Comparison of ENCODE assay signal across 33 cellular contexts in the genomic region with DNA sequence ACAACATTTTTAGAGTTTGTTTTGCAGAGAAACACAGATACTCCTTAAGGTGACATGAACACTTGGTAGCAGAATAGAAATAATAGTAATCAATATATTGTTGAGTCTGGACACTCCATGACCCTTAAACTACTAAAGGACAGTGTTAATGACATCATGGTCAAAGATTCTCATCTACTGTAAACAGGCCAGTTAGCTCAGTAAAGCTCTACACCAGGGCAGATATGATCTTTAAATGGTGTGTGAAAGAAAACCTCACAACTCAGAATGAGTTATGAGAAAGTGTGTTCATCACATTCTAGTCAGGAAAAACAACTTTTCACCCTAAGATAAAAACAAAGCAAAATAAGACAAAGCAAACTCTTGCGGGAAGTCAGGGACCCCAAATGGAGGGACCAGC. TPM values are rescaled to one million over a fixed set of nuclear protein-coding genes. Genes with fewer than 3 reads are reported as not detected.
DNase-seq lines count a peak whose midpoint lies in the region; ATAC-seq and TF ChIP-seq lines count a peak whose summit lies in the region.
"Had no signal": no experiment of that assay in that cellular context is flagged by ENCODE, and none has a peak within 500 bp of the region (broad histone marks: within the 10 kb centered on the region; RNA-seq: fewer than 3 reads in every experiment).

No MANE protein-coding gene starts in this region.

- no peak overlapping the region for H2BK15ac ChIP-seq in mesenchymal stem cell (ENCODE audit: low read depth, poor library complexity, severe bottlenecking)

- no peak for TF ChIP-seq CTCF in brain microvascular endothelial cell (IDR thresholded peaks at IDR 0.05; ENCODE audit: low read depth, low read length, missing control alignments)
- no peak for TF ChIP-seq CTCF in type B pancreatic cell (conservative IDR thresholded peaks at IDR 0.05)
- no peak for TF ChIP-seq CTCF in suprapubic skin (IDR thresholded peaks at IDR 0.05)

- no peak overlapping the region for H3K4me3 Mint-ChIP-seq in type B pancreatic cell
- H3K4me3 Mint-ChIP-seq: activated CD4-positive, alpha-beta memory T cell treated with anti-CD3 and anti-CD28 coated beads for 36 hours; activated T-helper 17 cell treated with anti-CD3 and anti-CD28 coated beads, Interleukin-2, amount 50 U/mL, for 72 hours; naive thymus-derived CD4-positive, alpha-beta T cell had no signal

- H3K36me3 Mint-ChIP-seq in type B pancreatic cell = no peaks in the 10 kb centered on the region
- H3K36me3 Mint-ChIP-seq: activated CD4-positive, alpha-beta memory T cell treated with anti-CD3 and anti-CD28 coated beads for 36 hours; naive thymus-derived CD4-positive, alpha-beta T cell had no signal

- DNase-seq in brain microvascular endothelial cell = no peak
- DNase-seq in mesenchymal stem cell = peak; percentile 41
- no peak for DNase-seq in type B pancreatic cell (ENCODE audit: extremely low spot score, unreplicated experiment)
- no peak for DNase-seq in right cardiac atrium
- DNase-seq in suprapubic skin (ENCODE audit: low spot score in 2 of 2) = no peak
- DNase-seq in SHP77 treated with DMSO at 0.1 percent for 48 hours (lab: John Stamatoyannopoulos, UW) = no peak
- DNase-seq: activated CD4-positive, alpha-beta memory T cell treated with anti-CD3 and anti-CD28 coated beads for 36 hours; activated CD4-positive, CD25-positive, alpha-beta regulatory T cell treated with anti-CD3 and anti-CD28 coated beads, Interleukin-2, amount 50 U/mL, for 72 hours; activated CD8-positive, alpha-beta memory T cell treated with anti-CD3 and anti-CD28 coated beads, Interleukin-2, amount 50 U/mL, for 4 hours; activated naive CD4-positive, alpha-beta T cell treated with anti-CD3 and anti-CD28 coated beads, Interleukin-2, amount 50 U/mL, for 16 hours; DMS153; effector CD8-positive, alpha-beta T cell; midbrain; naive thymus-derived CD4-positive, alpha-beta T cell; NCI-H2029; NCI-H524; OCI-M1; psoas muscle; sigmoid colon; stimulated activated CD4-positive, alpha-beta T cell treated with anti-CD3 and anti-CD28 coated beads, Interleukin-15, amount 100 ng/mL, for 24 hours; stimulated activated CD4-positive, alpha-beta T cell treated with anti-CD3 and anti-CD28 coated beads, Interleukin-4, amount 100 ng/mL, for 4 hours; T-helper 1 cell; transverse colon had no signal

- H2AFZ ChIP-seq in mesenchymal stem cell (ENCODE audit: low read depth, low read length) = no peak overlapping the region

- no peak for TF ChIP-seq POLR2A in suprapubic skin (IDR thresholded peaks at IDR 0.05)

- no peak overlapping the region for H4K91ac ChIP-seq in mesenchymal stem cell (ENCODE audit: low read length)

- H3K36me3 ChIP-seq in HUES6 (ENCODE audit: control insufficient read depth, insufficient read depth, low read length) (no peaks in the 10 kb centered on the region), brain microvascular endothelial cell (replicated peaks) (no peaks in the 10 kb centered on the region), mesenchymal stem cell (ENCODE audit: control insufficient read depth in 1 of 2, insufficient read depth in 2 of 2, low read depth in 1 of 2, low read length in 2 of 2) (no peaks in the 10 kb centered on the region), suprapubic skin (no peaks in the 10 kb centered on the region)
- H3K36me3 ChIP-seq: BLaER1, cardiac muscle cell, sigmoid colon, transverse colon had no signal

- H3K27ac Mint-ChIP-seq in type B pancreatic cell = peak overlapping the region; percentile 67
- H3K27ac Mint-ChIP-seq: activated CD4-positive, alpha-beta memory T cell treated with anti-CD3 and anti-CD28 coated beads for 36 hours; activated T-helper 17 cell treated with anti-CD3 and anti-CD28 coated beads, Interleukin-2, amount 50 U/mL, for 72 hours; naive thymus-derived CD4-positive, alpha-beta T cell had no signal

- H2BK5ac ChIP-seq in mesenchymal stem cell (ENCODE audit: low read depth, low read length, poor library complexity, severe bottlenecking) = peak overlapping the region; percentile 57

- intact Hi-C loops in right cardiac atrium (cut with DNase I) = no loop called here

- no peaks in the 10 kb centered on the region for H3K9me3 Mint-ChIP-seq in type B pancreatic cell
- H3K9me3 Mint-ChIP-seq: activated CD4-positive, alpha-beta memory T cell treated with anti-CD3 and anti-CD28 coated beads for 36 hours; activated T-helper 17 cell treated with anti-CD3 and anti-CD28 coated beads, Interleukin-2, amount 50 U/mL, for 72 hours had no signal

- no peak overlapping the region for H3K4ac ChIP-seq in mesenchymal stem cell (ENCODE audit: low read depth in 1 of 2, low read length in 2 of 2)

- no peak for TF ChIP-seq EP300 in suprapubic skin (IDR thresholded peaks at IDR 0.05)

- H3K9me3 ChIP-seq in HUES6 (ENCODE audit: control insufficient read depth, insufficient read depth, low read depth, low read length) (no peaks in the 10 kb centered on the region), mesenchymal stem cell (ENCODE audit: control insufficient read depth, low read length) (no peaks in the 10 kb centered on the region), right cardiac atrium (ENCODE audit: control insufficient read depth, low read length) (no peaks in the 10 kb centered on the region), suprapubic skin (no peaks in the 10 kb centered on the region)
- H3K9me3 ChIP-seq: BLaER1, psoas muscle, sigmoid colon, transverse colon had no signal

- H3K4me1 ChIP-seq in HUES6 (ENCODE audit: control insufficient read depth, insufficient read depth, low read length) = peaks cover 27% of the 10 kb centered on the region
- H3K4me1 ChIP-seq in mesenchymal stem cell (ENCODE audit: control insufficient read depth, insufficient read depth, low read depth, low read length) = no peaks in the 10 kb centered on the region
- no peaks in the 10 kb centered on the region for H3K4me1 ChIP-seq in right cardiac atrium (ENCODE audit: control insufficient read depth, insufficient read depth, low read length)
- H3K4me1 ChIP-seq in suprapubic skin = no peaks in the 10 kb centered on the region
- H3K4me1 ChIP-seq: BLaER1, psoas muscle, sigmoid colon, transverse colon had no signal

- H3K4me1 Mint-ChIP-seq in type B pancreatic cell (ENCODE audit: unreplicated experiment) = peaks cover 15% of the 10 kb centered on the region
- H3K4me1 Mint-ChIP-seq: activated T-helper 17 cell treated with anti-CD3 and anti-CD28 coated beads, Interleukin-2, amount 50 U/mL, for 72 hours; naive thymus-derived CD4-positive, alpha-beta T cell had no signal

- H4K8ac ChIP-seq in mesenchymal stem cell (ENCODE audit: low read length) = no peak overlapping the region

- H3K23ac ChIP-seq in mesenchymal stem cell (ENCODE audit: low read length in 2 of 2) = no peak overlapping the region

- H3K18ac ChIP-seq in mesenchymal stem cell (ENCODE audit: low read depth in 1 of 2, low read length in 2 of 2) = no peak overlapping the region

- H3K27me3 ChIP-seq in HUES6 (ENCODE audit: control insufficient read depth, insufficient read depth, low read length) = no peaks in the 10 kb centered on the region
- no peaks in the 10 kb centered on the region for H3K27me3 ChIP-seq in brain microvascular endothelial cell (replicated peaks)
- no peaks in the 10 kb centered on the region for H3K27me3 ChIP-seq in mesenchymal stem cell (ENCODE audit: control insufficient read depth in 1 of 2, insufficient read depth in 1 of 2, low read length in 2 of 2)
- no peaks in the 10 kb centered on the region for H3K27me3 ChIP-seq in right cardiac atrium (ENCODE audit: control insufficient read depth, insufficient read depth)
- H3K27me3 ChIP-seq in suprapubic skin = no peaks in the 10 kb centered on the region
- H3K27me3 ChIP-seq: BLaER1, cardiac muscle cell, sigmoid colon, transverse colon had no signal

- H3K79me1 ChIP-seq in mesenchymal stem cell (replicated peaks; ENCODE audit: low read length, poor library complexity, severe bottlenecking) = no peaks in the 10 kb centered on the region

- peak overlapping the region; percentile 10 for H3K9ac ChIP-seq in HUES6 (ENCODE audit: low read length)
- no peak overlapping the region for H3K9ac ChIP-seq in mesenchymal stem cell (ENCODE audit: low read length)
- H3K9ac ChIP-seq: BLaER1 had no signal

- in situ Hi-C loops in brain microvascular endothelial cell (cut with HindIII; ENCODE audit: low pct_ligation_motif_present, low sequenced_read_pairs) = no loop called here

- H2BK12ac ChIP-seq in mesenchymal stem cell (ENCODE audit: low read length in 2 of 2) = no peak overlapping the region

- H3K14ac ChIP-seq in mesenchymal stem cell (ENCODE audit: low read length in 2 of 2) = no peak overlapping the region

- no peak overlapping the region for H3K4me3 ChIP-seq in HUES6 (ENCODE audit: low read depth, low read length)
- H3K4me3 ChIP-seq in brain microvascular endothelial cell (ENCODE audit: low read depth, low read length) = no peak overlapping the region
- no peak overlapping the region for H3K4me3 ChIP-seq in mesenchymal stem cell (ENCODE audit: insufficient read depth in 1 of 2, low read depth in 1 of 2, low read length in 2 of 2)
- no peak overlapping the region for H3K4me3 ChIP-seq in right cardiac atrium (ENCODE audit: low read length)
- H3K4me3 ChIP-seq in suprapubic skin = no peak overlapping the region
- H3K4me3 ChIP-seq: BLaER1, cardiac muscle cell, coronary artery, psoas muscle, sigmoid colon, SK-N-MC, transverse colon had no signal

- H2AK5ac ChIP-seq in mesenchymal stem cell (ENCODE audit: low read length, severe bottlenecking) = no peak overlapping the region

- H3K27me3 Mint-ChIP-seq in type B pancreatic cell = peaks cover 3% of the 10 kb centered on the region
- H3K27me3 Mint-ChIP-seq: activated CD4-positive, alpha-beta memory T cell treated with anti-CD3 and anti-CD28 coated beads for 36 hours had no signal

- peak overlapping the region; percentile 69; the same call in 1 of the 2 replicates for H3K27ac ChIP-seq in HUES6 (ENCODE audit: low read depth, low read length)
- H3K27ac ChIP-seq in brain microvascular endothelial cell = peak overlapping the region; percentile 1
- peak overlapping the region; percentile 53 for H3K27ac ChIP-seq in mesenchymal stem cell (ENCODE audit: low read length, poor library complexity, severe bottlenecking)
- H3K27ac ChIP-seq in right cardiac atrium (ENCODE audit: low read length) = no peak overlapping the region
- no peak overlapping the region for H3K27ac ChIP-seq in suprapubic skin
- H3K27ac ChIP-seq: BLaER1, cardiac muscle cell, coronary artery, epithelial cell of prostate, psoas muscle, RWPE1, sigmoid colon, SK-N-MC, transverse colon had no signal

- 100% methylated on average over 1 of the region's 1 CpG for WGBS in mesenchymal stem cell
- WGBS in right cardiac atrium = 81% methylated on average over 1 of the region's 1 CpG
- WGBS in suprapubic skin = 76% methylated on average over 1 of the region's 1 CpG

- H2BK120ac ChIP-seq in mesenchymal stem cell (ENCODE audit: low read depth, low read length) = no peak overlapping the region

- no peak overlapping the region for H3K4me2 ChIP-seq in mesenchymal stem cell (ENCODE audit: low read length, poor library complexity, severe bottlenecking)
- H3K4me2 ChIP-seq: BLaER1 had no signal

- no peak for ATAC-seq in right cardiac atrium
- ATAC-seq: activated T-helper 17 cell treated with anti-CD3 and anti-CD28 coated beads, Interleukin-2, amount 50 U/mL, for 72 hours; naive thymus-derived CD4-positive, alpha-beta T cell; psoas muscle had no signal

RNA-seq across cellular contexts. Expression of a gene that starts 58.1 kb away (rescaled TPM):
- 5.6 TPM for polyA plus RNA-seq in mesenchymal stem cell (2013, experiment 1 of 2)
- polyA plus RNA-seq in mesenchymal stem cell (2013, experiment 2 of 2) = 5.6 TPM
- total RNA-seq in type B pancreatic cell (ENCODE audit: low replicate concordance) (5.8 and 8.1 TPM in 2 replicates), right cardiac atrium (1 to 10 TPM; 2.1 to 4.8 (median 3.0) TPM), suprapubic skin (10 to 100 TPM in 1 of 4 donors, 1 to 10 TPM in 3; 1.8 to 15.0 (median 5.0) TPM)
- polyA plus RNA-seq in right cardiac atrium = 1.3 TPM
- total RNA-seq: activated CD4-positive, alpha-beta memory T cell treated with anti-CD3 and anti-CD28 coated beads for 36 hours; activated T-helper 17 cell treated with anti-CD3 and anti-CD28 coated beads, Interleukin-2, amount 50 U/mL, for 72 hours; G401; HT1080 had no signal
- polyA plus RNA-seq: cardiac muscle cell; naive thymus-derived CD4-positive, alpha-beta T cell had no signal

Comparison
In these comparisons a context has a peak if more than half of its experiments do, and no peak if none do; other contexts are left out.
1. H3K27ac ChIP-seq: peak in HUES6 (single experiment), brain microvascular endothelial cell (single experiment) and mesenchymal stem cell (single experiment); none in right cardiac atrium (single experiment) and suprapubic skin (single experiment).